25 cellular contexts compared by ENCODE assay signal in the genomic region with DNA sequence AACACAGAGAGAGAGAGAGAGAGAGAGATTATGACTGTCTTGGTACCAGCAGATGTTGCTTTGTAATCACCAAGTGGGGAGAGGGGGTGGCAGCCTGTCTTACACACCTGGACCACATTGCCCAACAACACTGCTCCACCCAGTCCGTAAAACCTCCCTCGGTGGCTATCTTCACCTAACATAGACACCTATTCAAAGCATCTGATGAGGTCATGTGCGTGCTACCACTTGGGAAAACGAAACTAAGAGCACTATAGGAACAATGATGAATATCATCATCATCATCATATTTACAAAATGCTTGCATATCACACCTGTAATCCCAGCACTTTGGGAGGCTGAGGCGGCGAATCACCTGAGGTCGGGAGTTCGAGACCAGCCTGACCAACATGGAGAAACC. TPM values are rescaled to one million over a fixed set of nuclear protein-coding genes. Genes with fewer than 3 reads are reported as not detected.
"Had no signal": no experiment of that assay in that cellular context is flagged by ENCODE, and none has a peak within 500 bp of the region (broad histone marks: within the 10 kb centered on the region; RNA-seq: fewer than 3 reads in every experiment).

No MANE protein-coding gene starts in this region.

- H3K4me1 ChIP-seq: adrenal gland, breast epithelium, Peyer's patch, SJSA1 had no signal

- H3K27me3 ChIP-seq: adrenal gland, breast epithelium, Peyer's patch, SJSA1 had no signal

- H3K36me3 ChIP-seq: adrenal gland, breast epithelium, Peyer's patch, SJSA1 had no signal

- H3K4me3 ChIP-seq: adrenal gland, breast epithelium, Peyer's patch, SJSA1 had no signal

- DNase-seq: activated CD4-positive, alpha-beta T cell treated with anti-CD3 and anti-CD28 coated beads for 48 hours; activated CD4-positive, alpha-beta T cell treated with anti-CD3 and anti-CD28 coated beads, Interleukin-2, amount 50 U/mL, for 4 hours; activated CD4-positive, CD25-positive, alpha-beta regulatory T cell treated with anti-CD3 and anti-CD28 coated beads, Interleukin-2, amount 50 U/mL, for 72 hours; activated CD8-positive, alpha-beta memory T cell treated with anti-CD3 and anti-CD28 coated beads, Interleukin-2, amount 50 U/mL, for 48 hours; activated CD8-positive, alpha-beta T cell treated with anti-CD3 and anti-CD28 coated beads, Interleukin-2, amount 10 ng/mL, durations not matched to agents 7 days and 5 days; activated naive CD4-positive, alpha-beta T cell treated with anti-CD3 and anti-CD28 coated beads, Interleukin-2, amount 50 U/mL, for 16 hours; activated naive CD8-positive, alpha-beta T cell treated with anti-CD3 and anti-CD28 coated beads, Interleukin-2, amount 10 ng/mL, durations not matched to agents 7 days and 5 days; activated T-cell treated with anti-CD3 and anti-CD28 coated beads, Interleukin-2, amount 50 U/mL, for 1 hour; adrenal gland; anterior cingulate cortex; caudate nucleus; Kasumi-1; NCI-H1048; NCI-H146; NCI-H187 treated with DMSO at 0.1 percent for 48 hours; NCI-H2107; NCI-H2171 treated with DMSO at 0.1 percent for 48 hours; NCI-H226; NCI-H526; NCI-H82; Peyer's patch; SHP77; SW 1271 had no signal

- H3K9me3 ChIP-seq: adrenal gland, breast epithelium, Peyer's patch, SJSA1 had no signal

- H3K27ac ChIP-seq: adrenal gland, breast epithelium, Peyer's patch, SJSA1 had no signal

RNA-seq across cellular contexts. Expression of gene SALL4, which starts 24.1 kb away (rescaled TPM):
- total RNA-seq: activated CD8-positive, alpha-beta T cell treated with anti-CD3 and anti-CD28 coated beads, Interleukin-2, amount 10 ng/mL, durations not matched to agents 7 days and 5 days had no signal
